Comparison of ENCODE assay signal across 25 cellular contexts in the genomic region with DNA sequence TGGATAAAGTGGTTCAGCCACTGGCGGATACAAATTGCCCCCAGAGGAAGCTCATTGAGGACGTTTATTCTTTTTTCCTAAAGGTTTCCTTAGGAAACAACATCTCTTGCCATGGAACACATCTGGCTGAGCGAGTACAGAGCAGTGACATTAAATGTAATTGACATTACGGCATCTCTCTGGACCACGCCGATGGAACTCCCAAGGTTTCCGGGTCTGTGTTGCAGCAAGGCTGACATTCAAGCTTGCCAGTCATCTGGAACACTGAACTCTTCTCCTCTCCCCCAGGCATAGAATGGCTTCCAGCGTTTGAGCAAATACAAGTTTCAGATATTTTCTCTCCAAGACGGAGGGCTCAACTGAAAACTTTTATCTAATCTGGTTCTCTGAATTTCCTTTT. TPM values are rescaled to one million over a fixed set of nuclear protein-coding genes. Genes with fewer than 3 reads are reported as not detected.
DNase-seq lines count a peak whose midpoint lies in the region; ATAC-seq and TF ChIP-seq lines count a peak whose summit lies in the region.
"Had no signal": no experiment of that assay in that cellular context is flagged by ENCODE, and none has a peak within 500 bp of the region (broad histone marks: within the 10 kb centered on the region; RNA-seq: fewer than 3 reads in every experiment).

No MANE protein-coding gene starts in this region.

- intact Hi-C loops in thyroid gland (cut with DNase I), result no loop called here

- no peak for DNase-seq in GM23248
- DNase-seq in dedifferentiated amniotic fluid mesenchymal stem cell (ENCODE audit: extremely low spot score), result peak; percentile 34
- DNase-seq in left kidney (ENCODE audit: low read depth, low spot score), result peak; percentile 86
- DNase-seq in thyroid gland, result peak; percentile 24 to 25
- no peak for DNase-seq in immature natural killer cell
- DNase-seq in NCI-H226, result no peak
- DNase-seq: CD8-positive, alpha-beta memory T cell; DMS79 treated with DMSO at 0.1 percent for 48 hours; GF-D8; HFFc6; Kasumi-1; MV-4-11; NCI-H1105; NCI-H1436 treated with DMSO at 0.1 percent for 48 hours; NCI-H187 treated with DMSO at 0.1 percent for 48 hours; NCI-H526 treated with DMSO at 0.1 percent for 48 hours; PC-9; Right ventricle myocardium superior had no signal

- H3K27ac Mint-ChIP-seq in immature natural killer cell, result no peak overlapping the region
- H3K27ac Mint-ChIP-seq: B cell; CD14-positive monocyte; CD8-positive, alpha-beta memory T cell; HFFc6 had no signal

- H3K4me1 ChIP-seq in GM23248 (ENCODE audit: insufficient read depth), result peaks cover 2% of the 10 kb centered on the region
- H3K4me1 ChIP-seq in thyroid gland, result no peaks in the 10 kb centered on the region
- H3K4me1 ChIP-seq: A549, HAP-1, SJSA1 had no signal

- H3K4me2 ChIP-seq in GM23248 (ENCODE audit: unreplicated experiment), result no peak overlapping the region
- H3K4me2 ChIP-seq: A549, PC-9 had no signal

- peaks cover 0 to 5% (median 2%) of the 10 kb centered on the region in 3 donors for H3K27me3 Mint-ChIP-seq in immature natural killer cell (ENCODE audit: low read depth in 3 of 3)

- peaks cover 0 to 5% (median 0%) of the 10 kb centered on the region in 6 donors for H3K9me3 Mint-ChIP-seq in immature natural killer cell
- H3K9me3 Mint-ChIP-seq: HFFc6 had no signal

- H3K36me3 ChIP-seq in GM23248 (ENCODE audit: low read depth) (peaks cover 47% of the 10 kb centered on the region), thyroid gland (no peaks in the 10 kb centered on the region)
- H3K36me3 ChIP-seq: HAP-1 had no signal

- no peaks in the 10 kb centered on the region for H3K9me3 ChIP-seq in GM23248 (ENCODE audit: low read depth)
- H3K9me3 ChIP-seq in thyroid gland, result no peaks in the 10 kb centered on the region
- H3K9me3 ChIP-seq: A549, HAP-1, SJSA1 had no signal

- no peak overlapping the region for H3K9ac ChIP-seq in GM23248

- H3F3A ChIP-seq in GM23248 (ENCODE audit: insufficient read depth), result peaks cover 66% of the 10 kb centered on the region

- in situ Hi-C loops in GM23248 (cut with MboI), result no loop called here

- H2AFZ ChIP-seq in GM23248, result no peak overlapping the region
- H2AFZ ChIP-seq: PC-9 had no signal

- H3K27ac ChIP-seq in GM23248 (peak overlapping the region; percentile 9), thyroid gland (no peak overlapping the region)
- H3K27ac ChIP-seq: A549, PC-9, SJSA1 had no signal

- no peak overlapping the region for H3K4me3 Mint-ChIP-seq in immature natural killer cell
- H3K4me3 Mint-ChIP-seq: B cell; CD14-positive monocyte; CD8-positive, alpha-beta memory T cell; HFFc6 had no signal

- 39 to 44% methylated on average over 9 of the region's 9 CpGs for WGBS in GM23248 (ENCODE audit: low coverage in 1 of 2, low lambda C conversion rate in 2 of 2, missing lambda C conversion rate in 2 of 2), 2 experiments
- WGBS in thyroid gland, 2 donors, result 50 to 52% methylated on average over 9 of the region's 9 CpGs

- H4K20me1 ChIP-seq in GM23248 (ENCODE audit: insufficient read depth), result peaks cover 5% of the 10 kb centered on the region; the same call in 1 of the 2 replicates

- H3K4me1 Mint-ChIP-seq in immature natural killer cell, result no peaks in the 10 kb centered on the region
- H3K4me1 Mint-ChIP-seq: B cell; CD14-positive monocyte; CD8-positive, alpha-beta memory T cell had no signal

- no peaks in the 10 kb centered on the region for H3K36me3 Mint-ChIP-seq in immature natural killer cell
- H3K36me3 Mint-ChIP-seq: CD14-positive monocyte had no signal

- no peak for TF ChIP-seq POLR2A in thyroid gland (IDR thresholded peaks at IDR 0.05)

- no peaks in the 10 kb centered on the region for H3K9me2 ChIP-seq in GM23248 (ENCODE audit: insufficient read depth)

- H3K27me3 ChIP-seq in GM23248 (replicated peaks; ENCODE audit: insufficient read depth) (no peaks in the 10 kb centered on the region), thyroid gland (no peaks in the 10 kb centered on the region)
- H3K27me3 ChIP-seq: SJSA1 had no signal

- TF ChIP-seq CTCF in thyroid gland (IDR thresholded peaks at IDR 0.05), result no peak

- no peak overlapping the region for H3K4me3 ChIP-seq in GM23248
- H3K4me3 ChIP-seq in thyroid gland (replicated peaks in 1 of 3), result no peak overlapping the region
- H3K4me3 ChIP-seq: A549, HAP-1, PC-9, SJSA1 had no signal

- H3K79me2 ChIP-seq in GM23248 (ENCODE audit: insufficient read depth), result no peaks in the 10 kb centered on the region; the same call in none of the 2 replicates

- ATAC-seq in esophagus mucosa, result no peak
- ATAC-seq: A549, HepG2 had no signal

RNA-seq across cellular contexts. Expression of a gene that starts 42.1 kb away (rescaled TPM):
- 195 and 215 TPM in 2 replicates for total RNA-seq in GM23248 (2014; rRNA removed; shearing (Covaris generic))
- polyA plus RNA-seq in GM23248 (2016; fragmentation: Nextera tagmentation; extraction: Ambion mirVana) (159 and 166 TPM in 2 replicates), immature natural killer cell (under 1 TPM in 2 of 3 donors, not detected in 1; 0.11 to 0.58 TPM)
- total RNA-seq in thyroid gland (10 to 100 TPM in 2 of 4 donors, 1 to 10 TPM in 2; 4.9 to 13.2 (median 9.3) TPM), esophagus mucosa (3.7 TPM)
- total RNA-seq: B cell, HepG2 had no signal
- polyA plus RNA-seq: HepG2 had no signal

Comparison
In these comparisons a context has a peak if more than half of its experiments do, and no peak if none do; other contexts are left out.
1. DNase-seq: peak in dedifferentiated amniotic fluid mesenchymal stem cell (single experiment), left kidney (single experiment) and thyroid gland (2 of 2); none in GM23248 (single experiment), immature natural killer cell (0 of 3) and NCI-H226 (single experiment).
2. RNA of a gene that starts 42.1 kb away (total RNA-seq): 195 to 215 TPM in GM23248; 4.9 to 13.2 TPM in thyroid gland and 3.7 TPM in esophagus mucosa (single experiment); every median in the first group is over 10 times any median in the second.